In the genomic region with DNA sequence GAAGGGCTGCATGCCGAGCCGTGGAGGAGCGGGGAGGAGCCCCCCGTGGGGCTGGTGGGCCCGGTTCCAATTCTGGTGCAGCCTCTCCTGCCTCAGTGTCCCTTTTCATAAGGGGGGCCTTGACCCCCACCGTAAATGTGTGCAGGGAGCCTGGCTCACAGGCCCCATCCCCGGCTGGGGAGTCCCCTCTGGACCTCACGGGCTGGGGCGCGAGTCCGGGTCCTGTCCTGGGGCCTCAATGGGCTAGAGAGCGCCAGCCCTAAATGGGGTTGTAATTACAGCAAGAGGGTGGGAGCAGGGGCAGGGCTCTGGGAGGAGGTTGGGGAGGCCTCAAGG, we compare ENCODE assay signal across 23 cellular contexts.
"Had no signal": no experiment of that assay in that cellular context is flagged by ENCODE, and none has a peak within 500 bp of the region (broad histone marks: within the 10 kb centered on the region; RNA-seq: fewer than 3 reads in every experiment).

No MANE protein-coding gene starts in this region.

- H3K4me1 Mint-ChIP-seq: mesothelial cell of epicardium had no signal

- DNase-seq: dermis blood vessel endothelial cell; effector CD4-positive, alpha-beta T cell; effector memory CD4-positive, alpha-beta T cell; foreskin keratinocyte; heart left ventricle; hypothalamus; immature natural killer cell; islet precursor cell; kidney; kidney glomerular epithelial cell; left colon; left ventricle myocardium superior; lower lobe of right lung; mesenchymal stem cell; mucosa of descending colon; naive B cell had no signal

- H3K27me3 ChIP-seq: dorsolateral prefrontal cortex, esophagus muscularis mucosa, foreskin keratinocyte, gastroesophageal sphincter, heart left ventricle, hepatocyte, left lung had no signal

- H3K36me3 ChIP-seq: esophagus muscularis mucosa, gastroesophageal sphincter, heart left ventricle, lower lobe of right lung had no signal

- H3K27ac Mint-ChIP-seq: immature natural killer cell, mesothelial cell of epicardium had no signal

- ATAC-seq: foreskin keratinocyte, gastroesophageal sphincter, heart left ventricle, left colon, left lung, left ventricle myocardium superior, lower lobe of right lung, mucosa of descending colon had no signal

- H3K27me3 Mint-ChIP-seq: naive B cell had no signal

- H3K9me3 ChIP-seq: lower lobe of right lung, mucosa of descending colon had no signal

- H3K4me1 ChIP-seq: esophagus muscularis mucosa, foreskin keratinocyte, gastroesophageal sphincter, left lung, lower lobe of right lung had no signal

- H3K4me3 Mint-ChIP-seq: immature natural killer cell, mesothelial cell of epicardium, naive B cell had no signal

- H3K4me3 ChIP-seq: coronary artery, dorsolateral prefrontal cortex, esophagus muscularis mucosa, gastroesophageal sphincter, heart left ventricle, hepatocyte, left lung, lower lobe of right lung, mucosa of descending colon had no signal

- H3K27ac ChIP-seq: coronary artery, dorsolateral prefrontal cortex, esophagus muscularis mucosa, foreskin keratinocyte, gastroesophageal sphincter, heart left ventricle, hepatocyte, left lung, lower lobe of right lung had no signal
